Comparison of ENCODE assay signal across 8 cellular contexts in the genomic region with DNA sequence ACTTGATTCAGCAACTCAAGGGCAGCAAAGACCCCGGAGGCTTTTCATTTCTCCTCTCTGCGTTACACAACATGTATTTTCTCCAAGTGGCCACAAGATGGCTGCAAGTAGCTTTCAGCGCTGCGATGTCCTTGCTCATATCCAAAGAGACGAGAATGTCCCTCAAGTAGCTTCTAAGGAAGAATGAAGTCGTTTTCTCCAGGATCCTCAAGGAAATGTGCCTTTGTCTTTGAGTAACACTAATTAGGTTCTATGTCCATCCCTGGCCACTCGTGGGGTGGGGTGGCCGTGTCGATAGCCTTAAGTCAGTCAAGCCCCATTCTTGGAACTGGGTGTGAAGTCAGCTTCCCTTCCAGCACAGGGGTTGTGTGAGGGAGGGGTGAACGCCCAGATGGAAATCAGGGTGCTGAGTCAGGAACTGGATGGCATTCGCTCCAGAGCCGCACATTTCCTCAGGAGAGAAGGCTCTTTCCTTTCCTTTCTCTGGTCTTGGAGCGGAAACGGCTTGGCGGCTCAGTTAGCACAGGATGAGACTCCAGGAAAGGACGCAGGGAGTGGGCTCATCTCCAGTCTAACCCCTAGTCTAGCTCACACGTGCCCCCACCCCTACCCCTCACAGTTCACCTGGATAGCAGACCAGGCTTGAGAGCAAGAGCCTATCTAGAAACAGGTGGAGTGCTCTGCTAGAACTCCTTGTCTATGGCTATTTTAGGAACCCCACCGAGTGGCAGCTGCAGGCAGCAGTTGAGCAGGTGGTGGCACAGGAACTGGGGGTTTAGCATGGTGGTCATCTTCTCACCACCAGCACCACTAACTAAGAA. TPM values are rescaled to one million over a fixed set of nuclear protein-coding genes. Genes with fewer than 3 reads are reported as not detected.
DNase-seq lines count a peak whose midpoint lies in the region; TF ChIP-seq lines count a peak whose summit lies in the region.

No MANE protein-coding gene starts in this region.

- WGBS in sigmoid colon, 2 donors = 25 to 29% methylated on average over 18 of the region's 18 CpGs

- H3K27ac ChIP-seq in sigmoid colon = peak overlapping the region in 1 of 4 donors; percentile 27

- TF ChIP-seq EP300 in sigmoid colon (IDR thresholded peaks at IDR 0.05) = no peak

- intact Hi-C loops in sigmoid colon (cut with DNase I) = loop anchor here (1.0 to 5.0 kb wide), 2 partner anchors 267 to 422 kb away; no protein-coding TSS in a partner anchor

- TF ChIP-seq POLR2A in sigmoid colon (IDR thresholded peaks at IDR 0.05) = no peak

- DNase-seq in AG08396 (ENCODE audit: low spot score) = peak; percentile 40
- peak; percentile 26 for DNase-seq in MG63
- peak; percentile 67 to 73 for DNase-seq in SHP77 (lab: John Stamatoyannopoulos, UW)
- DNase-seq in astrocyte of the spinal cord (ENCODE audit: low read depth, low spot score) = peak; percentile 79
- peak; percentile 64 for DNase-seq in iPS DF 4.7 (ENCODE audit: extremely low read depth, low spot score)
- DNase-seq in sigmoid colon = peak; percentile 81
- DNase-seq in cortex of kidney (lab: John Stamatoyannopoulos, UW) = no peak

- in situ Hi-C loops in astrocyte of the spinal cord (cut with HindIII; ENCODE audit: low sequenced_read_pairs) = no loop called here

- H3K4me3 ChIP-seq in MG63 (peak overlapping the region; percentile 18; the same call in 1 of the 2 replicates), astrocyte of the spinal cord (ENCODE audit: low read depth, low read length) (no peak overlapping the region), sigmoid colon (peak overlapping the region in 1 of 4 donors; percentile 14)

- TF ChIP-seq CTCF in GM12874 (IDR thresholded peaks at IDR 0.05; ENCODE audit: insufficient read depth, low read depth, low read length) = peak; percentile 70
- peak; percentile 86 for TF ChIP-seq CTCF in astrocyte of the spinal cord (IDR thresholded peaks at IDR 0.05; ENCODE audit: low read depth, low read length)
- peak; percentile 70 to 81 (median 74) for TF ChIP-seq CTCF in sigmoid colon (IDR thresholded peaks at IDR 0.05)

- H3K9me3 ChIP-seq in MG63 = no peaks in the 10 kb centered on the region
- no peaks in the 10 kb centered on the region for H3K9me3 ChIP-seq in sigmoid colon

- H3K27me3 ChIP-seq in MG63 = no peaks in the 10 kb centered on the region
- no peaks in the 10 kb centered on the region for H3K27me3 ChIP-seq in sigmoid colon

- no peaks in the 10 kb centered on the region for H3K36me3 ChIP-seq in MG63
- H3K36me3 ChIP-seq in sigmoid colon = no peaks in the 10 kb centered on the region

- peaks cover 0 to 10% (median 7%) of the 10 kb centered on the region in 4 donors for H3K4me1 ChIP-seq in sigmoid colon

RNA-seq across cellular contexts. Expression of a gene that starts 44.3 kb away (rescaled TPM):
- total RNA-seq in MG63 (2014; rRNA removed; shearing (Covaris generic); ENCODE audit: low replicate concordance) = 377 and 715 TPM in 2 replicates
- 100 to 1,000 TPM; 126 to 960 (median 409) TPM for total RNA-seq in sigmoid colon
- 100 to 1,000 TPM in 2 of 3 donors, 10 to 100 TPM in 1; 28.0 to 208 (median 201) TPM for polyA plus RNA-seq in sigmoid colon

RNA-seq across cellular contexts. Expression of a gene that starts 59.8 kb away (rescaled TPM):
- 2.0 and 7.2 TPM in 2 replicates for total RNA-seq in MG63 (2014; rRNA removed; shearing (Covaris generic); ENCODE audit: low replicate concordance)
- 1 to 10 TPM; 5.0 to 7.6 (median 6.4) TPM for total RNA-seq in sigmoid colon
- polyA plus RNA-seq in sigmoid colon = 10 to 100 TPM in 2 of 3 donors, 1 to 10 TPM in 1; 9.6 to 16.4 (median 12.6) TPM

RNA-seq across cellular contexts. Expression of a gene that starts 59.9 kb away (rescaled TPM):
- total RNA-seq in MG63 (2014; rRNA removed; shearing (Covaris generic); ENCODE audit: low replicate concordance) = 27.8 and 46.8 TPM in 2 replicates
- total RNA-seq in sigmoid colon = 10 to 100 TPM; 20.5 to 34.4 (median 28.8) TPM
- 10 to 100 TPM; 21.3 to 36.3 (median 27.0) TPM for polyA plus RNA-seq in sigmoid colon
